ENCODE assay signal across 9 cellular contexts in the genomic region with DNA sequence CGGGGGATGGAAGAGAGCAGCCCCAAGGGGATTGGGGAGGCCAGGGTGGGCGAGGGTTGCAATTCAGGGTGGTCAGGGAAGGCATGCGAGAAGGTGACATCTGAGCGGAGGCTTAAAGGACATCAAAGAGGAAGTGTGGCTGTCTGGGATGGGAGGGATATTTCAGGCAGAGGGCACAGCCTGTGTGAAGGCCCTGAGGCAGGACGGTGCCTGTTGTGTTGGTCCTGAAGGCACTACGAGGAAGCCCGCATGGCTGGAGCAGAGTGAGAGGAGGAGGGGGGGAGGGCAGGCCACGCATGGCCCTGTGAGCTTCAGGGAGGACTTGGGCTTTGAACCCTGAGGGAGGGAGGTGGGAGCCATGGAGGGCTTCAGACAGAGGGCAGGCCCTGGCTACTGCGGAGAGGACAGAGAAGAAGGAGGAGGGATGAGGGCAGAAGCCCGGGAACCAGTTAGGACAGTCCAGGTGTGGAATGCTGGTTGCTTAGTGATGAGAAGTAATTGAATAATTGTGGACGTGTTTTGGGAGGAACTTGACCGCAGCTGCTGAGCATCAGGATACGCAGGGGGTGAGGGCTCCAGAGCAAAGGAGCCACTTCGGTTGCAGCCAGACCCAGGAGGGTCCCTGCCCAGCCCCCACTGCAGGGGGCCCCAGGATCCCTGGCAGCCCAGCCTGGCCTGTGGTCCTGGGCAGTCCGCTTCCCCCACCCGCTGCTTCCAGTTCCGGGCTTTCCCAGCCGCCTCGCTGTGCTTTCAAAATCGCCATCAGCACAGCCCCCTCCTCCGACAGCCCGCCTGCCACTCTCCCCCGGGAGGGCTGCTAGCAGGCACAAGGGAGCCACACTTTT. TPM values are rescaled to one million over a fixed set of nuclear protein-coding genes. Genes with fewer than 3 reads are reported as not detected.
DNase-seq lines count a peak whose midpoint lies in the region; ATAC-seq and TF ChIP-seq lines count a peak whose summit lies in the region.
"Had no signal": no experiment of that assay in that cellular context is flagged by ENCODE, and none has a peak within 500 bp of the region (broad histone marks: within the 10 kb centered on the region; RNA-seq: fewer than 3 reads in every experiment).

No MANE protein-coding gene starts in this region.

- no peaks in the 10 kb centered on the region for H3K9me3 Mint-ChIP-seq in progenitor cell of endocrine pancreas (ENCODE audit: low read depth)
- H3K9me3 Mint-ChIP-seq: stimulated activated naive CD8-positive, alpha-beta T cell treated with anti-CD3 and anti-CD28 coated beads, Interleukin-15, Interleukin-2, amounts not matched to agents 100 ng/mL and 50 ng/mL, for 24 hours had no signal

- H3K4me3 ChIP-seq in A673 (ENCODE audit: low read depth, low read length, poor library complexity, severe bottlenecking) (peak overlapping the region; percentile 14), WERI-Rb-1 (ENCODE audit: low read depth, low read length) (peak overlapping the region; percentile 25), heart left ventricle (peak overlapping the region in 10 of 12 donors; percentile 34 to 55 (median 46))

- H3K4me3 Mint-ChIP-seq in progenitor cell of endocrine pancreas (ENCODE audit: low read depth), result peak overlapping the region; percentile 56
- H3K4me3 Mint-ChIP-seq: stimulated activated naive CD8-positive, alpha-beta T cell treated with anti-CD3 and anti-CD28 coated beads, Interleukin-15, Interleukin-2, amounts not matched to agents 100 ng/mL and 50 ng/mL, for 24 hours had no signal

- TF ChIP-seq POLR2A in heart left ventricle (IDR thresholded peaks at IDR 0.05), result no peak

- H3K27me3 Mint-ChIP-seq in progenitor cell of endocrine pancreas, result no peaks in the 10 kb centered on the region

- peak overlapping the region; percentile 93 for H3K27ac Mint-ChIP-seq in progenitor cell of endocrine pancreas
- H3K27ac Mint-ChIP-seq: stimulated activated naive CD8-positive, alpha-beta T cell treated with anti-CD3 and anti-CD28 coated beads, Interleukin-15, Interleukin-2, amounts not matched to agents 100 ng/mL and 50 ng/mL, for 24 hours had no signal

- DNase-seq in A673 (ENCODE audit: low spot score) (peak; percentile 99), HuH-7 (ENCODE audit: low spot score) (peak; percentile 67), WERI-Rb-1 (peak; percentile 92), heart left ventricle (peak; percentile 67 to 84 (median 83)), progenitor cell of endocrine pancreas (ENCODE audit: low spot score, unreplicated experiment) (peak; percentile 40), HUDEP-2 (lab: John Stamatoyannopoulos, UW; ENCODE audit: unreplicated experiment in 76 of 76) (no peak), mucosa of gallbladder (ENCODE audit: low spot score) (no peak), CD1c-positive myeloid dendritic cell (ENCODE audit: extremely low spot score) (no peak)

- 7 to 13% (median 11%) methylated on average over 21 to 23 of the region's 23 CpGs for WGBS in heart left ventricle, 4 donors

- CTCF ChIA-PET in A673 (lab: Charles Lee), result interaction anchor here (0.6 to 1.0 kb wide), 3 partner anchors 23 to 731 kb away, joined by 3 read pairs; no protein-coding TSS in a partner anchor

- no peaks in the 10 kb centered on the region for H3K9me3 ChIP-seq in A673 (ENCODE audit: low read depth, low read length, poor library complexity, severe bottlenecking)
- H3K9me3 ChIP-seq in WERI-Rb-1 (ENCODE audit: severe bottlenecking), result no peaks in the 10 kb centered on the region
- H3K9me3 ChIP-seq in heart left ventricle, result no peaks in the 10 kb centered on the region

- H3K36me3 ChIP-seq in A673 (ENCODE audit: insufficient read depth, low read length, poor library complexity, severe bottlenecking), result no peaks in the 10 kb centered on the region
- no peaks in the 10 kb centered on the region for H3K36me3 ChIP-seq in WERI-Rb-1
- H3K36me3 ChIP-seq in heart left ventricle, result no peaks in the 10 kb centered on the region

- intact Hi-C loops in A673 (cut with micrococcal nuclease; ENCODE audit: unreplicated experiment) (loop anchor here (5.0 kb wide), 1 partner anchor 54 kb away; no protein-coding TSS in a partner anchor), heart left ventricle (cut with DNase I) (loop anchor here in 5 of 10 donors (2.0 to 10.0 kb wide), 4 partner anchors 44 to 51 kb away; partner anchors contain the start of gene TLE2 (in 2 of the 5))

- H3K4me1 ChIP-seq in A673 (ENCODE audit: insufficient read depth, low read length, poor library complexity, severe bottlenecking), result peaks cover 27% of the 10 kb centered on the region
- peaks cover 3 to 27% (median 23%) of the 10 kb centered on the region in 12 donors for H3K4me1 ChIP-seq in heart left ventricle

- peaks cover 28% of the 10 kb centered on the region for H3K4me1 Mint-ChIP-seq in progenitor cell of endocrine pancreas (ENCODE audit: low read depth)

- POLR2A ChIA-PET in A673 (lab: Charles Lee; ENCODE audit: low non-redundant PET), result no interaction called here

- BruUV-seq in A673 (replicated peaks; lab: Mats Ljungman, UMichigan), result no TSS peak

- no peaks in the 10 kb centered on the region for H3K36me3 Mint-ChIP-seq in progenitor cell of endocrine pancreas (ENCODE audit: insufficient read depth)

- TF ChIP-seq CTCF in A673 (conservative IDR thresholded peaks at IDR 0.05; ENCODE audit: low read depth, low read length) (no peak), WERI-Rb-1 (IDR thresholded peaks at IDR 0.05; ENCODE audit: low read depth, low read length) (no peak), heart left ventricle (IDR thresholded peaks at IDR 0.05) (no peak), progenitor cell of endocrine pancreas (IDR thresholded peaks at IDR 0.05; ENCODE audit: unreplicated experiment) (no peak)

- peak; percentile 24 to 71 (median 59) for ATAC-seq in heart left ventricle

- peak overlapping the region; percentile 22 for H3K27ac ChIP-seq in A673 (ENCODE audit: low read depth, low read length, poor library complexity, severe bottlenecking)
- peak overlapping the region; percentile 70 for H3K27ac ChIP-seq in WERI-Rb-1
- peak overlapping the region; percentile 41 to 88 (median 76) for H3K27ac ChIP-seq in heart left ventricle

- H3K27me3 ChIP-seq in A673 (replicated peaks; ENCODE audit: insufficient read depth, low read depth, low read length, poor library complexity) (peaks cover 5% of the 10 kb centered on the region), WERI-Rb-1 (ENCODE audit: insufficient read depth, low read depth, severe bottlenecking) (no peaks in the 10 kb centered on the region), heart left ventricle (peaks cover 0 to 11% (median 0%) of the 10 kb centered on the region in 9 donors)

RNA-seq across cellular contexts. Expression of gene TLE6, which starts 6.2 kb away (rescaled TPM):
- total RNA-seq in A673 (2021) (1.1 TPM in 1 of 2 replicates, not detected in the other), heart left ventricle (1 to 10 TPM in 2 of 9 donors, under 1 TPM in 6, not detected in 1; 0.21 to 1.3 (median 0.57) TPM), progenitor cell of endocrine pancreas (18.4 and 21.0 TPM in 2 replicates), mucosa of gallbladder (0.63 TPM)
- 1 to 10 TPM; 1.3 to 1.4 TPM for polyA plus RNA-seq in heart left ventricle

RNA-seq across cellular contexts. Expression of gene ZNF77, which starts 38.8 kb away (rescaled TPM):
- total RNA-seq in A673 (2021) (6.3 and 6.4 TPM in 2 replicates), heart left ventricle (1 to 10 TPM; 1.8 to 3.2 (median 2.3) TPM), progenitor cell of endocrine pancreas (6.3 and 7.1 TPM in 2 replicates), mucosa of gallbladder (2.8 TPM)
- polyA plus RNA-seq in heart left ventricle, result 1 to 10 TPM; 1.7 to 2.5 TPM

RNA-seq across cellular contexts. Expression of gene TLE2, which starts 45.5 kb away (rescaled TPM):
- total RNA-seq in A673 (2021) (10.8 and 18.3 TPM in 2 replicates), heart left ventricle (10 to 100 TPM; 34.6 to 75.1 (median 40.5) TPM), progenitor cell of endocrine pancreas (147 and 160 TPM in 2 replicates), mucosa of gallbladder (64.6 TPM)
- polyA plus RNA-seq in heart left ventricle, result 10 to 100 TPM; 36.0 to 41.4 TPM

Comparison
In these comparisons a context has a peak if more than half of its experiments do, and no peak if none do; other contexts are left out.
1. DNase-seq: peak in A673 (single experiment), HuH-7 (single experiment), WERI-Rb-1 (single experiment), heart left ventricle (5 of 5) and progenitor cell of endocrine pancreas (single experiment); none in HUDEP-2 (0 of 76), mucosa of gallbladder (single experiment) and CD1c-positive myeloid dendritic cell (single experiment).
2. H3K27ac ChIP-seq: peak in every context shown above with its lines; median percentile 76 in heart left ventricle; 70 in WERI-Rb-1; 22 in A673.
3. Peak in every context shown above with its lines, with median percentiles within 50 percentile points of each other: H3K4me3 ChIP-seq.